ENCODE assay signal across 35 cellular contexts in the genomic region with DNA sequence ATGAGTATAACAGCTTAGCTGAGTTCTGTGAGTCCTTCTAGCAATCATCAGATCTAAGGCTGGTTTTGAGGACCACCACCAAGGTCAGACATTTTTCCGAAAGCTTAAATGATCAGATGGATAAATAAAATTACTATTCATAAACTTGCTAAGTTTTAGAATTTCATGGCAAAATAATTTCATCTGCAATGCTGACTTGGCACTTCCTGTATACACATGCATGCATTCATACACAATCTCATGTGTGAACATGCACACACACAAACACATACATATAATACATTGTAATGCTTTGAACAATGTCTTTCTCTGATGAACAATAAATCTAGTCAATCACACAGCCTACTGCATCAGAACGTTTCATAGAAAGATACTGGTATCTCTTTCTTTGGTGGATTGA.
"Had no signal": no experiment of that assay in that cellular context is flagged by ENCODE, and none has a peak within 500 bp of the region (broad histone marks: within the 10 kb centered on the region; RNA-seq: fewer than 3 reads in every experiment).

No MANE protein-coding gene starts in this region.

- H3K27me3 ChIP-seq: MG63 had no signal

- DNase-seq: MG63, MM.1S, MV-4-11, NCI-H1048, NCI-H1092, NCI-H1092 treated with DMSO at 0.1 percent for 48 hours, NCI-H1105, NCI-H1105 treated with DMSO at 0.1 percent for 48 hours, NCI-H1417, NCI-H1436, NCI-H1436 treated with DMSO at 0.1 percent for 48 hours, NCI-H146, NCI-H1694, NCI-H1694 treated with DMSO at 0.1 percent for 48 hours, NCI-H187, NCI-H187 treated with DMSO at 0.1 percent for 48 hours, NCI-H1930, NCI-H2029, NCI-H2029 treated with DMSO at 0.1 percent for 48 hours, NCI-H2081, NCI-H2081 treated with DMSO at 0.1 percent for 48 hours, NCI-H2107, NCI-H2171, NCI-H2171 treated with DMSO at 0.1 percent for 48 hours, NCI-H2227 treated with DMSO at 0.1 percent for 48 hours, NCI-H226, NCI-H345, NCI-H446, NCI-H446 treated with DMSO at 0.1 percent for 48 hours, NCI-H510A, NCI-H510A treated with DMSO at 0.1 percent for 48 hours, NCI-H524, NCI-H524 treated with DMSO at 0.1 percent for 48 hours, NCI-H526, NCI-H526 treated with DMSO at 0.1 percent for 48 hours had no signal

- H3K9me3 ChIP-seq: MG63 had no signal

- H3K4me3 ChIP-seq: MG63 had no signal

- H3K36me3 ChIP-seq: MG63 had no signal
